Comparison of ENCODE assay signal across 8 cellular contexts in genomic region chr4:74397748-74398426, GRCh38. TPM values are rescaled to one million over a fixed set of nuclear protein-coding genes. Genes with fewer than 3 reads are reported as not detected.
DNase-seq lines count a peak whose midpoint lies in the region; ATAC-seq and TF ChIP-seq lines count a peak whose summit lies in the region.

No MANE protein-coding gene starts in this region.

- DNase-seq in GM12864 (ENCODE audit: low read depth) (no peak), nephron progenitor cell (no peak), NCI-H526 treated with DMSO at 0.1 percent for 48 hours (lab: John Stamatoyannopoulos, UW) (no peak), endothelial cell (ENCODE audit: low spot score) (no peak)
- DNase-seq in activated T-helper 2 cell treated with anti-CD3 and anti-CD28 coated beads, Interferon-gamma antibody, Interleukin-2, Interleukin-4, amounts not matched to agents 10 μg/mL and 5 μg/mL and 100 μg/mL, durations not matched to agents 14 hours and 24 hours and 36 hours (ENCODE audit: low spot score) = no peak
- DNase-seq in activated CD8-positive, alpha-beta memory T cell treated with anti-CD3 and anti-CD28 coated beads, Interleukin-2, amount 50 U/mL, for 48 hours = no peak

- H3K4me3 Mint-ChIP-seq in activated T-helper 2 cell treated with anti-CD3 and anti-CD28 coated beads, Interferon-gamma antibody, Interleukin-2, Interleukin-4, amounts not matched to agents 10 μg/mL and 5 μg/mL and 100 μg/mL, durations not matched to agents 14 hours and 24 hours and 36 hours (ENCODE audit: low read depth) = peak overlapping the region; percentile 92
- no peak overlapping the region for H3K4me3 Mint-ChIP-seq in nephron progenitor cell
- H3K4me3 Mint-ChIP-seq in endothelial cell (ENCODE audit: unreplicated experiment) = no peak overlapping the region

- peak; percentile 52 for ATAC-seq in HG03066 (IDR thresholded peaks at IDR 0.05; ENCODE audit: low read depth, unreplicated experiment)
- no peak for ATAC-seq in HG03108 (IDR thresholded peaks at IDR 0.05; ENCODE audit: unreplicated experiment)

- intact Hi-C loops in activated T-helper 2 cell treated with anti-CD3 and anti-CD28 coated beads, Interferon-gamma antibody, Interleukin-2, Interleukin-4, amounts not matched to agents 10 μg/mL and 5 μg/mL and 100 μg/mL, durations not matched to agents 14 hours and 24 hours and 36 hours (cut with micrococcal nuclease) = loop anchor here (5.0 kb wide), 2 partner anchors 34 to 49 kb away; partner anchors contain the start of gene AREG

- H3K36me3 Mint-ChIP-seq in activated T-helper 2 cell treated with anti-CD3 and anti-CD28 coated beads, Interferon-gamma antibody, Interleukin-2, Interleukin-4, amounts not matched to agents 10 μg/mL and 5 μg/mL and 100 μg/mL, durations not matched to agents 14 hours and 24 hours and 36 hours (ENCODE audit: low read depth) = no peaks in the 10 kb centered on the region
- H3K36me3 Mint-ChIP-seq in nephron progenitor cell (ENCODE audit: low read depth) = no peaks in the 10 kb centered on the region
- no peaks in the 10 kb centered on the region for H3K36me3 Mint-ChIP-seq in endothelial cell (ENCODE audit: low read depth, unreplicated experiment)

- peaks cover 5% of the 10 kb centered on the region for H3K27me3 Mint-ChIP-seq in activated T-helper 2 cell treated with anti-CD3 and anti-CD28 coated beads, Interferon-gamma antibody, Interleukin-2, Interleukin-4, amounts not matched to agents 10 μg/mL and 5 μg/mL and 100 μg/mL, durations not matched to agents 14 hours and 24 hours and 36 hours (ENCODE audit: low read depth)
- peaks cover 7% of the 10 kb centered on the region for H3K27me3 Mint-ChIP-seq in nephron progenitor cell (ENCODE audit: low read depth, poor library complexity)
- H3K27me3 Mint-ChIP-seq in endothelial cell (ENCODE audit: unreplicated experiment) = no peaks in the 10 kb centered on the region

- TF ChIP-seq CTCF in GM12864 (IDR thresholded peaks at IDR 0.05; ENCODE audit: low read depth, low read length, missing control alignments) (no peak), nephron progenitor cell (IDR thresholded peaks at IDR 0.05) (no peak), endothelial cell (IDR thresholded peaks at IDR 0.05; ENCODE audit: unreplicated experiment) (no peak)

- no peaks in the 10 kb centered on the region for H3K9me3 Mint-ChIP-seq in activated T-helper 2 cell treated with anti-CD3 and anti-CD28 coated beads, Interferon-gamma antibody, Interleukin-2, Interleukin-4, amounts not matched to agents 10 μg/mL and 5 μg/mL and 100 μg/mL, durations not matched to agents 14 hours and 24 hours and 36 hours
- H3K9me3 Mint-ChIP-seq in nephron progenitor cell (peaks cover 15% of the 10 kb centered on the region), endothelial cell (ENCODE audit: unreplicated experiment) (no peaks in the 10 kb centered on the region)

- peak overlapping the region; percentile 65 for H3K4me3 ChIP-seq in GM12864 (ENCODE audit: low read depth, low read length)

- H3K27ac Mint-ChIP-seq in activated T-helper 2 cell treated with anti-CD3 and anti-CD28 coated beads, Interferon-gamma antibody, Interleukin-2, Interleukin-4, amounts not matched to agents 10 μg/mL and 5 μg/mL and 100 μg/mL, durations not matched to agents 14 hours and 24 hours and 36 hours = peak overlapping the region; percentile 86
- H3K27ac Mint-ChIP-seq in nephron progenitor cell (peak overlapping the region; percentile 69), endothelial cell (ENCODE audit: unreplicated experiment) (no peak overlapping the region)

- H3K4me1 Mint-ChIP-seq in activated T-helper 2 cell treated with anti-CD3 and anti-CD28 coated beads, Interferon-gamma antibody, Interleukin-2, Interleukin-4, amounts not matched to agents 10 μg/mL and 5 μg/mL and 100 μg/mL, durations not matched to agents 14 hours and 24 hours and 36 hours (ENCODE audit: low read depth) = peaks cover 7% of the 10 kb centered on the region
- H3K4me1 Mint-ChIP-seq in nephron progenitor cell (no peaks in the 10 kb centered on the region), endothelial cell (ENCODE audit: unreplicated experiment) (no peaks in the 10 kb centered on the region)

RNA-seq across cellular contexts. Expression of gene EREG, which starts 32.9 kb away (rescaled TPM):
- total RNA-seq in activated T-helper 2 cell treated with anti-CD3 and anti-CD28 coated beads, Interferon-gamma antibody, Interleukin-2, Interleukin-4, amounts not matched to agents 10 μg/mL and 5 μg/mL and 100 μg/mL, durations not matched to agents 14 hours and 24 hours and 36 hours = not detected in 2 replicates
- not detected for total RNA-seq in endothelial cell (ENCODE audit: unreplicated experiment)

RNA-seq across cellular contexts. Expression of gene AREG, which starts 47.0 kb away (rescaled TPM):
- total RNA-seq in activated T-helper 2 cell treated with anti-CD3 and anti-CD28 coated beads, Interferon-gamma antibody, Interleukin-2, Interleukin-4, amounts not matched to agents 10 μg/mL and 5 μg/mL and 100 μg/mL, durations not matched to agents 14 hours and 24 hours and 36 hours = 1.3 and 1.7 TPM in 2 replicates
- not detected for total RNA-seq in endothelial cell (ENCODE audit: unreplicated experiment)
